Comparison of ENCODE assay signal across 1 cellular context in genomic region chr16:21277927-21278706, GRCh38.
TF ChIP-seq lines count a peak whose summit lies in the region.

Gene CRYM, minus strand, starts transcription at chr16:21278290. Its CDS starts 39 bp downstream, at chr16:21278251.

TF ChIP-seq in HepG2, 621 proteins besides CTCF, POLR2A, EP300 and RAD21 (continued from another document and continues in another):
- peak; percentile 90 for TF ChIP-seq POGK (CRISPR knock-in tag; conservative IDR thresholded peaks at IDR 0.05)
- TF ChIP-seq RXRA (CRISPR knock-in tag; IDR thresholded peaks at IDR 0.05) = peak; percentile 74
- TF ChIP-seq JUN (CRISPR knock-in tag; IDR thresholded peaks at IDR 0.05) = peak; percentile 27; the same call in 1 of the 2 replicates
- TF ChIP-seq SAFB2 (CRISPR knock-in tag; IDR thresholded peaks at IDR 0.05; ENCODE audit: borderline replicate concordance, low read depth) = peak; percentile 85; the same call in 1 of the 2 replicates
- TF ChIP-seq XBP1 (CRISPR knock-in tag; IDR thresholded peaks at IDR 0.05) = no peak
- no peak for TF ChIP-seq ZSCAN5A (CRISPR knock-in tag; IDR thresholded peaks at IDR 0.05; ENCODE audit: borderline replicate concordance)
- peak; percentile 28; the same call in 1 of the 2 replicates for TF ChIP-seq ATF2 (CRISPR knock-in tag; IDR thresholded peaks at IDR 0.05)
- TF ChIP-seq TRIM24 (CRISPR knock-in tag; IDR thresholded peaks at IDR 0.05) = no peak
- peak; percentile 71; the same call in 1 of the 2 replicates for TF ChIP-seq ZNF83 (CRISPR knock-in tag; IDR thresholded peaks at IDR 0.05; ENCODE audit: borderline replicate concordance)
- peak; percentile 58; the same call in 1 of the 2 replicates for TF ChIP-seq ZNF609 (CRISPR knock-in tag; IDR thresholded peaks at IDR 0.05; ENCODE audit: borderline replicate concordance)
- 0 out of 2 replicates have a peak, but pooled peaks have one; percentile 18 for TF ChIP-seq ZNF274 (CRISPR knock-in tag; IDR thresholded peaks at IDR 0.05)
- 0 out of 2 replicates have a peak, but pooled peaks have one; percentile 22 for TF ChIP-seq SKIL (CRISPR knock-in tag; IDR thresholded peaks at IDR 0.05; ENCODE audit: borderline replicate concordance)
- 0 out of 2 replicates have a peak, but pooled peaks have one; percentile 28 for TF ChIP-seq BRCA1 (CRISPR knock-in tag; IDR thresholded peaks at IDR 0.05)
- TF ChIP-seq CBX2 (IDR thresholded peaks at IDR 0.05; ENCODE audit: low read depth, low read length) = no peak
- 0 out of 2 replicates have a peak, but pooled peaks have one; percentile 66 for TF ChIP-seq CBX2 (CRISPR knock-in tag; IDR thresholded peaks at IDR 0.05; ENCODE audit: low read depth)
- no peak for TF ChIP-seq PTBP1 (IDR thresholded peaks at IDR 0.05; ENCODE audit: low read depth, low read length, poor library complexity, severe bottlenecking)
- 0 out of 2 replicates have a peak, but pooled peaks have one; percentile 87 for TF ChIP-seq ZNF670 (CRISPR knock-in tag; IDR thresholded peaks at IDR 0.05; ENCODE audit: borderline replicate concordance)
- peak; percentile 93 to 97 for TF ChIP-seq HMGXB4 (CRISPR knock-in tag; IDR thresholded peaks at IDR 0.05; ENCODE audit: borderline replicate concordance in 1 of 2, low read depth in 1 of 2)
- TF ChIP-seq ZFP1 (CRISPR knock-in tag; IDR thresholded peaks at IDR 0.05) = no peak
- peak; percentile 64; the same call in 1 of the 2 replicates for TF ChIP-seq WIZ (CRISPR knock-in tag; IDR thresholded peaks at IDR 0.05)
- TF ChIP-seq TP53 (CRISPR knock-in tag; conservative IDR thresholded peaks at IDR 0.05) = no peak
- TF ChIP-seq PAX8 (CRISPR knock-in tag; IDR thresholded peaks at IDR 0.05; ENCODE audit: borderline replicate concordance) = no peak; the same call in 1 of the 2 replicates
- peak; percentile 72; the same call in 1 of the 2 replicates for TF ChIP-seq ZMYM3 (CRISPR knock-in tag; IDR thresholded peaks at IDR 0.05)
- no peak for TF ChIP-seq MNT (IDR thresholded peaks at IDR 0.05)
- peak; percentile 66; the same call in 1 of the 2 replicates for TF ChIP-seq MEIS2 (CRISPR knock-in tag; IDR thresholded peaks at IDR 0.05)
- no peak for TF ChIP-seq HOMEZ (CRISPR knock-in tag; IDR thresholded peaks at IDR 0.05; ENCODE audit: low read depth)
- TF ChIP-seq GTF3A (CRISPR knock-in tag; conservative IDR thresholded peaks at IDR 0.05) = peak; percentile 69; the same call in 1 of the 2 replicates
- peak; percentile 87 for TF ChIP-seq HNRNPK (IDR thresholded peaks at IDR 0.05; ENCODE audit: low read depth, low read length, poor library complexity, severe bottlenecking)
- peak; percentile 79 for TF ChIP-seq ARID5B (CRISPR knock-in tag; IDR thresholded peaks at IDR 0.05)
- no peak for TF ChIP-seq HOXA7 (CRISPR knock-in tag; IDR thresholded peaks at IDR 0.05)
- TF ChIP-seq ZNF841 (CRISPR knock-in tag; IDR thresholded peaks at IDR 0.05; ENCODE audit: borderline replicate concordance) = no peak
